1 cellular context compared by ENCODE assay signal in genomic region chr19:11813801-11814706, GRCh38.
TF ChIP-seq lines count a peak whose summit lies in the region.

ZNF440 (plus strand) TSS chr19:11814273; CDS start chr19:11814448, 175 bp downstream.

TF ChIP-seq in HepG2, 621 proteins besides CTCF, POLR2A, EP300 and RAD21 (continued from another document and continues in another):
- TF ChIP-seq GMEB1 (CRISPR knock-in tag; IDR thresholded peaks at IDR 0.05; ENCODE audit: borderline replicate concordance), result peak; percentile 57; the same call in 1 of the 2 replicates
- TF ChIP-seq PAF1 (CRISPR knock-in tag; IDR thresholded peaks at IDR 0.05), result no peak
- no peak for TF ChIP-seq SIX4 (CRISPR knock-in tag; IDR thresholded peaks at IDR 0.05)
- 0 out of 2 replicates have a peak, but pooled peaks have one; percentile 61 for TF ChIP-seq DNMT3B (CRISPR knock-in tag; conservative IDR thresholded peaks at IDR 0.05)
- TF ChIP-seq ZNF124 (CRISPR knock-in tag; IDR thresholded peaks at IDR 0.05), result 0 out of 2 replicates have a peak, but pooled peaks have one; percentile 63
- TF ChIP-seq ATF6 (CRISPR knock-in tag; conservative IDR thresholded peaks at IDR 0.05), result no peak
- no peak for TF ChIP-seq ZNF691 (CRISPR knock-in tag; IDR thresholded peaks at IDR 0.05; ENCODE audit: borderline replicate concordance, low read depth)
- no peak for TF ChIP-seq TGIF2 (CRISPR knock-in tag; IDR thresholded peaks at IDR 0.05)
- peak; percentile 36 for TF ChIP-seq RXRB (CRISPR knock-in tag; IDR thresholded peaks at IDR 0.05; ENCODE audit: borderline replicate concordance)
- 0 out of 2 replicates have a peak, but pooled peaks have one; percentile 38 for TF ChIP-seq CREM (IDR thresholded peaks at IDR 0.05)
- TF ChIP-seq CREM (CRISPR knock-in tag; IDR thresholded peaks at IDR 0.05), result no peak
- no peak for TF ChIP-seq CREB3 (CRISPR knock-in tag; IDR thresholded peaks at IDR 0.05)
- TF ChIP-seq CBX1 (IDR thresholded peaks at IDR 0.05; ENCODE audit: low read depth), result peak; percentile 82
- TF ChIP-seq HES4 (CRISPR knock-in tag; IDR thresholded peaks at IDR 0.05; ENCODE audit: borderline replicate concordance), result peak; percentile 74
- TF ChIP-seq ZNF329 (CRISPR knock-in tag; IDR thresholded peaks at IDR 0.05; ENCODE audit: low read depth), result peak; percentile 57; the same call in 1 of the 2 replicates
- no peak for TF ChIP-seq ZIK1 (CRISPR knock-in tag; IDR thresholded peaks at IDR 0.05; ENCODE audit: borderline replicate concordance, low read depth)
- TF ChIP-seq GABPA (IDR thresholded peaks at IDR 0.05; ENCODE audit: low read depth, low read length), result no peak
- TF ChIP-seq GABPA (CRISPR knock-in tag; IDR thresholded peaks at IDR 0.05; ENCODE audit: low read depth), result peak; percentile 65
- no peak for TF ChIP-seq ZMAT5 (CRISPR knock-in tag; IDR thresholded peaks at IDR 0.05; ENCODE audit: borderline replicate concordance, low read depth)
- no peak for TF ChIP-seq MED8 (CRISPR knock-in tag; IDR thresholded peaks at IDR 0.05; ENCODE audit: insufficient replicate concordance)
- TF ChIP-seq ZNF772 (CRISPR knock-in tag; IDR thresholded peaks at IDR 0.05), result peak; percentile 77
- 0 out of 2 replicates have a peak, but pooled peaks have one; percentile 46 for TF ChIP-seq GATAD1 (CRISPR knock-in tag; IDR thresholded peaks at IDR 0.05)
- TF ChIP-seq REST (IDR thresholded peaks at IDR 0.05; ENCODE audit: borderline replicate concordance in 1 of 2, low read depth in 1 of 2, low read length in 2 of 2), result peak; percentile 5 to 81
- TF ChIP-seq SRSF9 (IDR thresholded peaks at IDR 0.05; ENCODE audit: borderline replicate concordance, insufficient read depth, low read depth, low read length, poor library complexity, severe bottlenecking), result no peak
- TF ChIP-seq GPBP1L1 (CRISPR knock-in tag; IDR thresholded peaks at IDR 0.05), result no peak
- TF ChIP-seq PAXIP1 (CRISPR knock-in tag; conservative IDR thresholded peaks at IDR 0.05), result peak; percentile 50; the same call in 1 of the 2 replicates
- TF ChIP-seq RFX1 (IDR thresholded peaks at IDR 0.05), result peak; percentile 11; the same call in 1 of the 2 replicates
- peak; percentile 85; the same call in 1 of the 2 replicates for TF ChIP-seq ZNF749 (CRISPR knock-in tag; IDR thresholded peaks at IDR 0.05; ENCODE audit: borderline replicate concordance)
- TF ChIP-seq ZNF44 (CRISPR knock-in tag; IDR thresholded peaks at IDR 0.05), result peak; percentile 72; the same call in 1 of the 2 replicates
- no peak for TF ChIP-seq ZNF20 (CRISPR knock-in tag; IDR thresholded peaks at IDR 0.05)
- peak; percentile 24; the same call in 1 of the 2 replicates for TF ChIP-seq REPIN1 (CRISPR knock-in tag; IDR thresholded peaks at IDR 0.05; ENCODE audit: borderline replicate concordance, low read depth)
- no peak for TF ChIP-seq EZH2 (conservative IDR thresholded peaks at IDR 0.05; ENCODE audit: low read depth, low read length)
- peak; percentile 80 for TF ChIP-seq ZNF407 (CRISPR knock-in tag; IDR thresholded peaks at IDR 0.05; ENCODE audit: not compliant biosample characterization)
- TF ChIP-seq PHF21A (CRISPR knock-in tag; IDR thresholded peaks at IDR 0.05), result peak; percentile 32; the same call in 1 of the 2 replicates
- TF ChIP-seq ZNF331 (CRISPR knock-in tag; IDR thresholded peaks at IDR 0.05), result peak; percentile 85
